8 cellular contexts compared by ENCODE assay signal in the genomic region with DNA sequence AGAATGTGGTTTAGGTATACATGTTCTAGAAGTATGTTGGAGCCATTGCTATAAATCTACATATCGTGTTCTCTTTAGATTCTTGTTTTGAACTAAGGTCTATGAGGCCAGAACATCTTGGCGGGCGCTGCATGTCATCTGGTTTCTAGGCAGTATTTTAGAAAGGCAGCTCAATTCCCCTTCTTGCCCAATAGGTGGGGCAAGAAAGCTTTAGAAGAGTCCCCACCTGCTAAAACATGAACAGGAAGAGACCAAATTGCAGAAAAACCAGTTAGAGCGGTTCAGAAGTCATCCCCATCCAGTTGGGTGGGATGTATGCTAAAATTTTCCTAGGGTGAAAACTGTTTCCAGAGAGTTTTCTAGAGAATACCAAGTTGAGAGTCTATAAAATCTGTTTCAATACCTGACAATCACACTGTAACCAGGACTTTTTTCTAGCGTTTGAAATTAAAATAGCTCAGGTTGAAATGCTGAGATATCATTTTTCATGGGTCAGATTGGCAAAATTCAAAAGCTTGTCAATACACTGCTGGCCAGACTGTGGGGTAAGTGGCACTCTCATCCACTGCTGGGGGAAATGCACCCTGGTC. TPM values are rescaled to one million over a fixed set of nuclear protein-coding genes. Genes with fewer than 3 reads are reported as not detected.
DNase-seq lines count a peak whose midpoint lies in the region; ATAC-seq and TF ChIP-seq lines count a peak whose summit lies in the region.

No MANE protein-coding gene starts in this region.

- no peak overlapping the region for H3K4me3 ChIP-seq in retinal pigment epithelial cell (ENCODE audit: low read length)

- POLR2A ChIA-PET in WTC11 (lab: Charles Lee): no interaction called here

- H3K36me3 Mint-ChIP-seq in HFFc6 (ENCODE audit: low read depth) (no peaks in the 10 kb centered on the region), WTC11 (no peaks in the 10 kb centered on the region)
- no peaks in the 10 kb centered on the region for H3K36me3 Mint-ChIP-seq in T-helper 2 cell treated with Interferon-gamma antibody and Interleukin-4, amounts not matched to agents 5 μg/mL and 100 μg/mL, for 36 hours (ENCODE audit: low read depth)

- H3K4me3 Mint-ChIP-seq in HFFc6: no peak overlapping the region
- H3K4me3 Mint-ChIP-seq in WTC11: no peak overlapping the region
- H3K4me3 Mint-ChIP-seq in T-helper 2 cell treated with Interferon-gamma antibody and Interleukin-4, amounts not matched to agents 5 μg/mL and 100 μg/mL, for 36 hours: no peak overlapping the region

- H3K9me3 Mint-ChIP-seq in HFFc6 (no peaks in the 10 kb centered on the region), WTC11 (no peaks in the 10 kb centered on the region)
- H3K9me3 Mint-ChIP-seq in T-helper 2 cell treated with Interferon-gamma antibody and Interleukin-4, amounts not matched to agents 5 μg/mL and 100 μg/mL, for 36 hours: no peaks in the 10 kb centered on the region

- ATAC-seq in WTC11: peak; percentile 79

- H3K27me3 Mint-ChIP-seq in HFFc6 (ENCODE audit: insufficient read depth) (no peaks in the 10 kb centered on the region), WTC11 (ENCODE audit: low read depth) (no peaks in the 10 kb centered on the region; the same call in 1 of the 2 replicates)
- no peaks in the 10 kb centered on the region for H3K27me3 Mint-ChIP-seq in T-helper 2 cell treated with Interferon-gamma antibody and Interleukin-4, amounts not matched to agents 5 μg/mL and 100 μg/mL, for 36 hours (ENCODE audit: low read depth)

- H3K27ac Mint-ChIP-seq in HFFc6 (no peak overlapping the region), WTC11 (no peak overlapping the region)
- no peak overlapping the region for H3K27ac Mint-ChIP-seq in T-helper 2 cell treated with Interferon-gamma antibody and Interleukin-4, amounts not matched to agents 5 μg/mL and 100 μg/mL, for 36 hours

- peaks cover 6% of the 10 kb centered on the region for H3K4me1 Mint-ChIP-seq in HFFc6 (ENCODE audit: low read depth)
- peaks cover 10% of the 10 kb centered on the region for H3K4me1 Mint-ChIP-seq in WTC11
- H3K4me1 Mint-ChIP-seq in T-helper 2 cell treated with Interferon-gamma antibody and Interleukin-4, amounts not matched to agents 5 μg/mL and 100 μg/mL, for 36 hours (ENCODE audit: low read depth): peaks cover 16% of the 10 kb centered on the region

- CTCF ChIA-PET in WTC11 (lab: Charles Lee): interaction anchor here (0.5 to 1.9 kb wide), 16 partner anchors 17 to 1382 kb away, joined by 3 to 12 read pairs (median 4); a partner anchor contains a TSS

- DNase-seq in AG08395 (ENCODE audit: low spot score): peak; percentile 75
- DNase-seq in GDM1 (lab: John Stamatoyannopoulos, UW): peak; percentile 39
- peak; percentile 17 for DNase-seq in HFFc6
- DNase-seq in NCI-H2107 (lab: John Stamatoyannopoulos, UW): peak; percentile 42
- no peak for DNase-seq in WTC11 (ENCODE audit: low spot score)
- DNase-seq in germinal center (ENCODE audit: low spot score): peak; percentile 61
- DNase-seq in retinal pigment epithelial cell (ENCODE audit: low read depth): no peak
- no peak for DNase-seq in T-helper 2 cell treated with Interferon-gamma antibody and Interleukin-4, amounts not matched to agents 5 μg/mL and 100 μg/mL, for 36 hours (ENCODE audit: low spot score)

- peak; percentile 72 for TF ChIP-seq CTCF in HFFc6 (IDR thresholded peaks at IDR 0.05)
- TF ChIP-seq CTCF in WTC11 (IDR thresholded peaks at IDR 0.05): no peak
- TF ChIP-seq CTCF in retinal pigment epithelial cell (conservative IDR thresholded peaks at IDR 0.05; ENCODE audit: low read depth, low read length): peak; percentile 74

TF ChIP-seq in WTC11, 78 proteins besides CTCF, POLR2A, EP300 and RAD21:
- no peak for TF ChIP-seq ZNF317 (CRISPR knock-in tag; IDR thresholded peaks at IDR 0.05; ENCODE audit: borderline replicate concordance, low read depth)
- TF ChIP-seq MXD4 (CRISPR knock-in tag; IDR thresholded peaks at IDR 0.05; ENCODE audit: borderline replicate concordance): no peak
- TF ChIP-seq, protein P1, sequence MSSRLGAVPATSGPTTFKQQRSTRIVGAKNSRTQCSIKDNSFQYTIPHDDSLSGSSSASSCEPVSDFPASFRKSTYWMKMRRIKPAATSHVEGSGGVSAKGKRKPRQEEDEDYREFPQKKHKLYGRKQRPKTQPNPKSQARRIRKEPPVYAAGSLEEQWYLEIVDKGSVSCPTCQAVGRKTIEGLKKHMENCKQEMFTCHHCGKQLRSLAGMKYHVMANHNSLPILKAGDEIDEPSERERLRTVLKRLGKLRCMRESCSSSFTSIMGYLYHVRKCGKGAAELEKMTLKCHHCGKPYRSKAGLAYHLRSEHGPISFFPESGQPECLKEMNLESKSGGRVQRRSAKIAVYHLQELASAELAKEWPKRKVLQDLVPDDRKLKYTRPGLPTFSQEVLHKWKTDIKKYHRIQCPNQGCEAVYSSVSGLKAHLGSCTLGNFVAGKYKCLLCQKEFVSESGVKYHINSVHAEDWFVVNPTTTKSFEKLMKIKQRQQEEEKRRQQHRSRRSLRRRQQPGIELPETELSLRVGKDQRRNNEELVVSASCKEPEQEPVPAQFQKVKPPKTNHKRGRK (CRISPR knock-in tag; IDR thresholded peaks at IDR 0.05; ENCODE audit: borderline replicate concordance): no peak
- no peak for TF ChIP-seq ZNF219 (CRISPR knock-in tag; IDR thresholded peaks at IDR 0.05; ENCODE audit: borderline replicate concordance)
- no peak for TF ChIP-seq FOXP1 (CRISPR knock-in tag; IDR thresholded peaks at IDR 0.05; ENCODE audit: borderline replicate concordance)
- TF ChIP-seq, protein P2, sequence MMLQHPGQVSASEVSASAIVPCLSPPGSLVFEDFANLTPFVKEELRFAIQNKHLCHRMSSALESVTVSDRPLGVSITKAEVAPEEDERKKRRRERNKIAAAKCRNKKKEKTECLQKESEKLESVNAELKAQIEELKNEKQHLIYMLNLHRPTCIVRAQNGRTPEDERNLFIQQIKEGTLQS (CRISPR knock-in tag; conservative IDR thresholded peaks at IDR 0.05): no peak
- no peak for TF ChIP-seq ZNF232 (CRISPR knock-in tag; IDR thresholded peaks at IDR 0.05)
- TF ChIP-seq NR1H2 (CRISPR knock-in tag; IDR thresholded peaks at IDR 0.05): no peak
- TF ChIP-seq, protein P3, sequence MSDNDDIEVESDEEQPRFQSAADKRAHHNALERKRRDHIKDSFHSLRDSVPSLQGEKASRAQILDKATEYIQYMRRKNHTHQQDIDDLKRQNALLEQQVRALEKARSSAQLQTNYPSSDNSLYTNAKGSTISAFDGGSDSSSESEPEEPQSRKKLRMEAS (CRISPR knock-in tag; IDR thresholded peaks at IDR 0.05): no peak
- no peak for TF ChIP-seq OVOL2 (CRISPR knock-in tag; IDR thresholded peaks at IDR 0.05; ENCODE audit: borderline replicate concordance)
- TF ChIP-seq ESRRA (CRISPR knock-in tag; IDR thresholded peaks at IDR 0.05; ENCODE audit: borderline replicate concordance): no peak
- no peak for TF ChIP-seq SMAD3 (CRISPR knock-in tag; IDR thresholded peaks at IDR 0.05; ENCODE audit: borderline replicate concordance)
- no peak for TF ChIP-seq ATF1 (CRISPR knock-in tag; IDR thresholded peaks at IDR 0.05)

RNA-seq across cellular contexts. Expression of a gene that starts 17.5 kb away (rescaled TPM):
- 10 to 100 TPM; 46.5 to 64.9 (median 61.0) TPM for total RNA-seq in HFFc6 (2021; fragmentation: NEBNext Ultra II Directional; extraction: Animal tissue kit (Norgen Biotek cat#: 25700))
- 15.9 to 18.6 TPM (median 18.3 TPM) in 3 replicates for total RNA-seq in WTC11 (2021)

Comparison
In these comparisons a context has a peak if more than half of its experiments do, and no peak if none do; other contexts are left out.
1. DNase-seq: peak in AG08395 (single experiment), GDM1 (single experiment), HFFc6 (single experiment), NCI-H2107 (single experiment) and germinal center (single experiment); none in WTC11 (single experiment), retinal pigment epithelial cell (single experiment) and T-helper 2 cell treated with Interferon-gamma antibody and Interleukin-4, amounts not matched to agents 5 μg/mL and 100 μg/mL, for 36 hours (single experiment).